Comparison of ENCODE assay signal across 1 cellular context in the genomic region with DNA sequence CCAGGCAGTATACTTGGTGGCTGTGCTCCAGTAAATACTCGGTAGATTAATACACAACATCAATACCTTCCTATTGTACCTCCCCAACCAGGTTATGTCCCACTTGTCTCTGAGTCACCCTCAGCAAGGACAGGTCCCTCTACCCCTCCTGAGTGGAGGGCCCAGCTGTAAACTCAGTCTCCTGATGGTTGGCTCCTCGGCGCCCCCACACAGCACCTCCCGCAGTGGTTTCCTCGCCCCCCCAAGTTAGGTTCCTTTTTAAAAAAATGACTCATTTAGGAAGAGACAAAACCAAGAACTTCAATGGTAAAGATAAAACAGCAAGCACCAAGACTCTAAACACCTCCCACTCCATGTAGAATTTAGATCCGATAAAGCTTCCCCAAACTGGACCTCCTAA.
A peak's percentile ranks its signal among the peaks of the same experiment; 100 is the strongest.
TF ChIP-seq lines count a peak whose summit lies in the region.

No MANE protein-coding gene starts in this region.

TF ChIP-seq in GM12878, 131 proteins besides CTCF, POLR2A, EP300 and RAD21 (continued from another document and continues in another):
- TF ChIP-seq POLR2AphosphoS5 (IDR thresholded peaks at IDR 0.05; ENCODE audit: low read length), result no peak
- peak; percentile 27 for TF ChIP-seq DPF2 (IDR thresholded peaks at IDR 0.05)
- TF ChIP-seq ASH2L (IDR thresholded peaks at IDR 0.05; ENCODE audit: borderline replicate concordance, low read depth), result no peak
- TF ChIP-seq SIN3A (IDR thresholded peaks at IDR 0.05; ENCODE audit: low read depth, low read length), result no peak
- TF ChIP-seq FOS (IDR thresholded peaks at IDR 0.05; ENCODE audit: borderline replicate concordance, extremely low read depth, insufficient read length), result no peak
- peak; percentile 56; the same call in 1 of the 2 replicates for TF ChIP-seq CREM (IDR thresholded peaks at IDR 0.05; ENCODE audit: low read depth)
- no peak for TF ChIP-seq ZNF24 (IDR thresholded peaks at IDR 0.05)
- TF ChIP-seq, protein P1, sequence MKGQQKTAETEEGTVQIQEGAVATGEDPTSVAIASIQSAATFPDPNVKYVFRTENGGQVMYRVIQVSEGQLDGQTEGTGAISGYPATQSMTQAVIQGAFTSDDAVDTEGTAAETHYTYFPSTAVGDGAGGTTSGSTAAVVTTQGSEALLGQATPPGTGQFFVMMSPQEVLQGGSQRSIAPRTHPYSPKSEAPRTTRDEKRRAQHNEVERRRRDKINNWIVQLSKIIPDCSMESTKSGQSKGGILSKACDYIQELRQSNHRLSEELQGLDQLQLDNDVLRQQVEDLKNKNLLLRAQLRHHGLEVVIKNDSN (IDR thresholded peaks at IDR 0.05; ENCODE audit: borderline replicate concordance, extremely low read length, insufficient read depth, low read depth, low read length), result no peak
- TF ChIP-seq, protein P2, sequence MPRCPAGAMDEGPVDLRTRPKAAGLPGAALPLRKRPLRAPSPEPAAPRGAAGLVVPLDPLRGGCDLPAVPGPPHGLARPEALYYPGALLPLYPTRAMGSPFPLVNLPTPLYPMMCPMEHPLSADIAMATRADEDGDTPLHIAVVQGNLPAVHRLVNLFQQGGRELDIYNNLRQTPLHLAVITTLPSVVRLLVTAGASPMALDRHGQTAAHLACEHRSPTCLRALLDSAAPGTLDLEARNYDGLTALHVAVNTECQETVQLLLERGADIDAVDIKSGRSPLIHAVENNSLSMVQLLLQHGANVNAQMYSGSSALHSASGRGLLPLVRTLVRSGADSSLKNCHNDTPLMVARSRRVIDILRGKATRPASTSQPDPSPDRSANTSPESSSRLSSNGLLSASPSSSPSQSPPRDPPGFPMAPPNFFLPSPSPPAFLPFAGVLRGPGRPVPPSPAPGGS (IDR thresholded peaks at IDR 0.05; ENCODE audit: borderline replicate concordance, insufficient read depth, low read depth, low read length, poor library complexity, severe bottlenecking), result peak; percentile 58
- TF ChIP-seq, protein P3, sequence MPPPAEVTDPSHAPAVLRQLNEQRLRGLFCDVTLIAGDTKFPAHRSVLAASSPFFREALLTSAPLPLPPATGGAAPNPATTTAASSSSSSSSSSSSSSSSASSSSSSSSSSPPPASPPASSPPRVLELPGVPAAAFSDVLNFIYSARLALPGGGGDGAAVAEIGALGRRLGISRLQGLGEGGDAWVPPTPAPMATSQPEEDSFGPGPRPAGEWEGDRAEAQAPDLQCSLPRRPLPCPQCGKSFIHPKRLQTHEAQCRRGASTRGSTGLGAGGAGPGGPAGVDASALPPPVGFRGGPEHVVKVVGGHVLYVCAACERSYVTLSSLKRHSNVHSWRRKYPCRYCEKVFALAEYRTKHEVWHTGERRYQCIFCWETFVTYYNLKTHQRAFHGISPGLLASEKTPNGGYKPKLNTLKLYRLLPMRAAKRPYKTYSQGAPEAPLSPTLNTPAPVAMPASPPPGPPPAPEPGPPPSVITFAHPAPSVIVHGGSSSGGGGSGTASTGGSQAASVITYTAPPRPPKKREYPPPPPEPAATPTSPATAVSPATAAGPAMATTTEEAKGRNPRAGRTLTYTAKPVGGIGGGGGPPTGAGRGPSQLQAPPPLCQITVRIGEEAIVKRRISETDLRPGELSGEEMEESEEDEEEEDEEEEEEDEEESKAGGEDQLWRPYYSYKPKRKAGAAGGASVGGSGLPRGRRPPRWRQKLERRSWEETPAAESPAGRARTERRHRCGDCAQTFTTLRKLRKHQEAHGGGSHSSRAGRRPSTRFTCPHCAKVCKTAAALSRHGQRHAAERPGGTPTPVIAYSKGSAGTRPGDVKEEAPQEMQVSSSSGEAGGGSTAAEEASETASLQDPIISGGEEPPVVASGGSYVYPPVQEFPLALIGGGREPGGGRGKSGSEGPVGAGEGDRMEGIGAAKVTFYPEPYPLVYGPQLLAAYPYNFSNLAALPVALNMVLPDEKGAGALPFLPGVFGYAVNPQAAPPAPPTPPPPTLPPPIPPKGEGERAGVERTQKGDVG (CRISPR knock-in tag; IDR thresholded peaks at IDR 0.05), result no peak
- TF ChIP-seq ZBED1 (IDR thresholded peaks at IDR 0.05; ENCODE audit: borderline replicate concordance), result 0 out of 2 replicates have a peak, but pooled peaks have one; percentile 42
- no peak; the same call in 1 of the 2 replicates for TF ChIP-seq PML (IDR thresholded peaks at IDR 0.05; ENCODE audit: low read length)
- TF ChIP-seq SPI1 (IDR thresholded peaks at IDR 0.05; ENCODE audit: borderline replicate concordance, insufficient read depth, low read depth, low read length), result no peak
- peak in 1 of 2 experiments; percentile 36; a peak in 2 of 4 replicates for TF ChIP-seq IKZF2 (IDR thresholded peaks at IDR 0.05)
- no peak for TF ChIP-seq CHD2 (IDR thresholded peaks at IDR 0.05; ENCODE audit: borderline replicate concordance, low read depth, low read length)
- TF ChIP-seq, protein P4, sequence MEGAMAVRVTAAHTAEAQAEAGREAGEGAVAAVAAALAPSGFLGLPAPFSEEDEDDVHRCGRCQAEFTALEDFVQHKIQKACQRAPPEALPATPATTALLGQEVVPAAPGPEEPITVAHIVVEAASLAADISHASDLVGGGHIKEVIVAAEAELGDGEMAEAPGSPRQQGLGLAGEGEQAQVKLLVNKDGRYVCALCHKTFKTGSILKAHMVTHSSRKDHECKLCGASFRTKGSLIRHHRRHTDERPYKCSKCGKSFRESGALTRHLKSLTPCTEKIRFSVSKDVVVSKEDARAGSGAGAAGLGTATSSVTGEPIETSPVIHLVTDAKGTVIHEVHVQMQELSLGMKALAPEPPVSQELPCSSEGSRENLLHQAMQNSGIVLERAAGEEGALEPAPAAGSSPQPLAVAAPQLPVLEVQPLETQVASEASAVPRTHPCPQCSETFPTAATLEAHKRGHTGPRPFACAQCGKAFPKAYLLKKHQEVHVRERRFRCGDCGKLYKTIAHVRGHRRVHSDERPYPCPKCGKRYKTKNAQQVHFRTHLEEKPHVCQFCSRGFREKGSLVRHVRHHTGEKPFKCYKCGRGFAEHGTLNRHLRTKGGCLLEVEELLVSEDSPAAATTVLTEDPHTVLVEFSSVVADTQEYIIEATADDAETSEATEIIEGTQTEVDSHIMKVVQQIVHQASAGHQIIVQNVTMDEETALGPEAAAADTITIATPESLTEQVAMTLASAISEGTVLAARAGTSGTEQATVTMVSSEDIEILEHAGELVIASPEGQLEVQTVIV (IDR thresholded peaks at IDR 0.05; ENCODE audit: borderline replicate concordance, partially characterized antibody), result no peak
- no peak for TF ChIP-seq NR2C2 (IDR thresholded peaks at IDR 0.05; ENCODE audit: borderline replicate concordance, control insufficient read depth, insufficient read length, low read depth)
- TF ChIP-seq ZNF384 (IDR thresholded peaks at IDR 0.05; ENCODE audit: borderline replicate concordance, low read depth, low read length), result peak; percentile 32; the same call in 1 of the 2 replicates
- no peak for TF ChIP-seq NRF1 (conservative IDR thresholded peaks at IDR 0.05; ENCODE audit: low read depth, low read length)
- no peak; the same call in 2 of the 3 replicates for TF ChIP-seq POU2F2 (IDR thresholded peaks at IDR 0.05; ENCODE audit: borderline replicate concordance, low read depth, low read length)
- no peak for TF ChIP-seq YY1 (IDR thresholded peaks at IDR 0.05; ENCODE audit: low read depth, low read length)
- TF ChIP-seq SRF (IDR thresholded peaks at IDR 0.05; ENCODE audit: low read depth in 2 of 2, low read length in 2 of 2), result no peak
- TF ChIP-seq, protein P5, sequence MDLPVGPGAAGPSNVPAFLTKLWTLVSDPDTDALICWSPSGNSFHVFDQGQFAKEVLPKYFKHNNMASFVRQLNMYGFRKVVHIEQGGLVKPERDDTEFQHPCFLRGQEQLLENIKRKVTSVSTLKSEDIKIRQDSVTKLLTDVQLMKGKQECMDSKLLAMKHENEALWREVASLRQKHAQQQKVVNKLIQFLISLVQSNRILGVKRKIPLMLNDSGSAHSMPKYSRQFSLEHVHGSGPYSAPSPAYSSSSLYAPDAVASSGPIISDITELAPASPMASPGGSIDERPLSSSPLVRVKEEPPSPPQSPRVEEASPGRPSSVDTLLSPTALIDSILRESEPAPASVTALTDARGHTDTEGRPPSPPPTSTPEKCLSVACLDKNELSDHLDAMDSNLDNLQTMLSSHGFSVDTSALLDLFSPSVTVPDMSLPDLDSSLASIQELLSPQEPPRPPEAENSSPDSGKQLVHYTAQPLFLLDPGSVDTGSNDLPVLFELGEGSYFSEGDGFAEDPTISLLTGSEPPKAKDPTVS (IDR thresholded peaks at IDR 0.05; ENCODE audit: low read depth, low read length), result no peak
- no peak for TF ChIP-seq ZNF217 (IDR thresholded peaks at IDR 0.05)
- no peak for TF ChIP-seq CEBPB (IDR thresholded peaks at IDR 0.05; ENCODE audit: borderline replicate concordance in 1 of 2, low read depth in 2 of 2, low read length in 2 of 2)
- TF ChIP-seq, protein P6, sequence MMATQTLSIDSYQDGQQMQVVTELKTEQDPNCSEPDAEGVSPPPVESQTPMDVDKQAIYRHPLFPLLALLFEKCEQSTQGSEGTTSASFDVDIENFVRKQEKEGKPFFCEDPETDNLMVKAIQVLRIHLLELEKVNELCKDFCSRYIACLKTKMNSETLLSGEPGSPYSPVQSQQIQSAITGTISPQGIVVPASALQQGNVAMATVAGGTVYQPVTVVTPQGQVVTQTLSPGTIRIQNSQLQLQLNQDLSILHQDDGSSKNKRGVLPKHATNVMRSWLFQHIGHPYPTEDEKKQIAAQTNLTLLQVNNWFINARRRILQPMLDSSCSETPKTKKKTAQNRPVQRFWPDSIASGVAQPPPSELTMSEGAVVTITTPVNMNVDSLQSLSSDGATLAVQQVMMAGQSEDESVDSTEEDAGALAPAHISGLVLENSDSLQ (IDR thresholded peaks at IDR 0.05), result no peak
- TF ChIP-seq PAX8 (IDR thresholded peaks at IDR 0.05), result no peak
- TF ChIP-seq ATF7 (IDR thresholded peaks at IDR 0.05; ENCODE audit: low read depth), result no peak; the same call in 1 of the 2 replicates
- no peak for TF ChIP-seq KAT2A (conservative IDR thresholded peaks at IDR 0.05; ENCODE audit: control insufficient read depth, low read depth, low read length)
- TF ChIP-seq, protein P7, sequence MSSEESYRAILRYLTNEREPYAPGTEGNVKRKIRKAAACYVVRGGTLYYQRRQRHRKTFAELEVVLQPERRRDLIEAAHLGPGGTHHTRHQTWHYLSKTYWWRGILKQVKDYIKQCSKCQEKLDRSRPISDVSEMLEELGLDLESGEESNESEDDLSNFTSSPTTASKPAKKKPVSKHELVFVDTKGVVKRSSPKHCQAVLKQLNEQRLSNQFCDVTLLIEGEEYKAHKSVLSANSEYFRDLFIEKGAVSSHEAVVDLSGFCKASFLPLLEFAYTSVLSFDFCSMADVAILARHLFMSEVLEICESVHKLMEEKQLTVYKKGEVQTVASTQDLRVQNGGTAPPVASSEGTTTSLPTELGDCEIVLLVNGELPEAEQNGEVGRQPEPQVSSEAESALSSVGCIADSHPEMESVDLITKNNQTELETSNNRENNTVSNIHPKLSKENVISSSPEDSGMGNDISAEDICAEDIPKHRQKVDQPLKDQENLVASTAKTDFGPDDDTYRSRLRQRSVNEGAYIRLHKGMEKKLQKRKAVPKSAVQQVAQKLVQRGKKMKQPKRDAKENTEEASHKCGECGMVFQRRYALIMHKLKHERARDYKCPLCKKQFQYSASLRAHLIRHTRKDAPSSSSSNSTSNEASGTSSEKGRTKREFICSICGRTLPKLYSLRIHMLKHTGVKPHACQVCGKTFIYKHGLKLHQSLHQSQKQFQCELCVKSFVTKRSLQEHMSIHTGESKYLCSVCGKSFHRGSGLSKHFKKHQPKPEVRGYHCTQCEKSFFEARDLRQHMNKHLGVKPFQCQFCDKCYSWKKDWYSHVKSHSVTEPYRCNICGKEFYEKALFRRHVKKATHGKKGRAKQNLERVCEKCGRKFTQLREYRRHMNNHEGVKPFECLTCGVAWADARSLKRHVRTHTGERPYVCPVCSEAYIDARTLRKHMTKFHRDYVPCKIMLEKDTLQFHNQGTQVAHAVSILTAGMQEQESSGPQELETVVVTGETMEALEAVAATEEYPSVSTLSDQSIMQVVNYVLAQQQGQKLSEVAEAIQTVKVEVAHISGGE (CRISPR knock-in tag; IDR thresholded peaks at IDR 0.05), result no peak
- 0 out of 2 replicates have a peak, but pooled peaks have one; percentile 49 for TF ChIP-seq BCL11A (IDR thresholded peaks at IDR 0.05; ENCODE audit: low read depth, low read length)
- peak in 1 of 2 experiments; percentile 69; a peak in 2 of 3 replicates for TF ChIP-seq EGR1 (IDR thresholded peaks at IDR 0.05; ENCODE audit: borderline replicate concordance in 1 of 2, low read depth in 2 of 2, low read length in 2 of 2)
- TF ChIP-seq, protein P8, sequence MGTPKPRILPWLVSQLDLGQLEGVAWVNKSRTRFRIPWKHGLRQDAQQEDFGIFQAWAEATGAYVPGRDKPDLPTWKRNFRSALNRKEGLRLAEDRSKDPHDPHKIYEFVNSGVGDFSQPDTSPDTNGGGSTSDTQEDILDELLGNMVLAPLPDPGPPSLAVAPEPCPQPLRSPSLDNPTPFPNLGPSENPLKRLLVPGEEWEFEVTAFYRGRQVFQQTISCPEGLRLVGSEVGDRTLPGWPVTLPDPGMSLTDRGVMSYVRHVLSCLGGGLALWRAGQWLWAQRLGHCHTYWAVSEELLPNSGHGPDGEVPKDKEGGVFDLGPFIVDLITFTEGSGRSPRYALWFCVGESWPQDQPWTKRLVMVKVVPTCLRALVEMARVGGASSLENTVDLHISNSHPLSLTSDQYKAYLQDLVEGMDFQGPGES (IDR thresholded peaks at IDR 0.05), result no peak
- no peak for TF ChIP-seq ZNF274 (IDR thresholded peaks at IDR 0.05; ENCODE audit: insufficient read depth, insufficient read length)
- no peak for TF ChIP-seq HDGF (IDR thresholded peaks at IDR 0.05)
- TF ChIP-seq TCF7 (IDR thresholded peaks at IDR 0.05; ENCODE audit: borderline replicate concordance), result 0 out of 2 replicates have a peak, but pooled peaks have one; percentile 43
- TF ChIP-seq, protein P9, sequence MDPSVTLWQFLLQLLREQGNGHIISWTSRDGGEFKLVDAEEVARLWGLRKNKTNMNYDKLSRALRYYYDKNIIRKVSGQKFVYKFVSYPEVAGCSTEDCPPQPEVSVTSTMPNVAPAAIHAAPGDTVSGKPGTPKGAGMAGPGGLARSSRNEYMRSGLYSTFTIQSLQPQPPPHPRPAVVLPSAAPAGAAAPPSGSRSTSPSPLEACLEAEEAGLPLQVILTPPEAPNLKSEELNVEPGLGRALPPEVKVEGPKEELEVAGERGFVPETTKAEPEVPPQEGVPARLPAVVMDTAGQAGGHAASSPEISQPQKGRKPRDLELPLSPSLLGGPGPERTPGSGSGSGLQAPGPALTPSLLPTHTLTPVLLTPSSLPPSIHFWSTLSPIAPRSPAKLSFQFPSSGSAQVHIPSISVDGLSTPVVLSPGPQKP (IDR thresholded peaks at IDR 0.05; ENCODE audit: low read depth, low read length), result no peak
- TF ChIP-seq MTA3 (IDR thresholded peaks at IDR 0.05; ENCODE audit: borderline replicate concordance, low read length), result no peak
- peak; percentile 82 for TF ChIP-seq JUNB (IDR thresholded peaks at IDR 0.05)
- TF ChIP-seq ETV6 (conservative IDR thresholded peaks at IDR 0.05 in 1 of 2, IDR thresholded peaks at IDR 0.05 in 1 of 2; ENCODE audit: borderline replicate concordance in 1 of 2, low read depth in 1 of 2), result peak in 1 of 2 experiments; percentile 73; a peak in 1 of 4 replicates
- no peak for TF ChIP-seq CBX5 (IDR thresholded peaks at IDR 0.05; ENCODE audit: low read depth)
- TF ChIP-seq MEF2A (IDR thresholded peaks at IDR 0.05; ENCODE audit: insufficient read depth, low read depth, low read length), result peak; percentile 88
- TF ChIP-seq CBFB (IDR thresholded peaks at IDR 0.05; ENCODE audit: low read depth), result 0 out of 2 replicates have a peak, but pooled peaks have one; percentile 39
- peak; percentile 45 for TF ChIP-seq MEF2B (IDR thresholded peaks at IDR 0.05; ENCODE audit: partially characterized antibody, poor library complexity, severe bottlenecking)
- TF ChIP-seq RBBP5 (conservative IDR thresholded peaks at IDR 0.05), result no peak
- TF ChIP-seq RAD51 (IDR thresholded peaks at IDR 0.05), result no peak
